In the genomic region with DNA sequence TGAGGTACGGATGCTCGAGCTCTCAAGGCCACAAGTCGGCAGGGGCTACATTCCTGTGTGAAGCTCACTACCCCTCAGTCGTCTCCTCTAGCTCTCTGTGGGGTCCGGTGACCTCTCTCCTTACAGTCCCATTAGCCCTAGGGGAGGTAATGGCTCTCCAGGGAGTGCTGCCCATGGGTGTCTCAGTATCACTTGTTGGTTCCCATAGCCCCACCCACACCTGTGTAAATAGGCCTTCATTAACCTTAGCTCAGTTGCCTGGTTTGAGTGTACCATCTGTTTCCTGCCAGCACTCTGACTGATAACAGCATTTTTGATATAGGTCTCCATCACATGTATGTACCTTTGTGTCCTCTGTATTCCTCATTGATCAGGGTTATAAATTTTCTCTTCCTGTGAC, we compare ENCODE assay signal across 14 cellular contexts.
A peak's percentile ranks its signal among the peaks of the same experiment; 100 is the strongest.
DNase-seq lines count a peak whose midpoint lies in the region; ATAC-seq and TF ChIP-seq lines count a peak whose summit lies in the region.
"Had no signal": no experiment of that assay in that cellular context is flagged by ENCODE, and none has a peak within 500 bp of the region (broad histone marks: within the 10 kb centered on the region; RNA-seq: fewer than 3 reads in every experiment).

No MANE protein-coding gene starts in this region.

- DNase-seq in NCI-H2029 (lab: John Stamatoyannopoulos, UW) (peak; percentile 57), NCI-H774 (lab: John Stamatoyannopoulos, UW) (peak; percentile 3), mucosa of descending colon (peak in 1 of 3 donors; percentile 7), OCI-LY7 (ENCODE audit: low spot score) (no peak), GM13976 (ENCODE audit: low spot score) (no peak), Ammon's horn (ENCODE audit: low spot score) (no peak)
- DNase-seq: BE2C; CD4-positive, alpha-beta memory T cell; NCI-H2081 treated with DMSO at 0.1 percent for 48 hours; NCI-H446 treated with DMSO at 0.1 percent for 48 hours; NK-92 treated with Interleukin-12 subunit alpha and Interleukin-12 subunit beta, amount 100 ng/mL, for 24 hours; T-cell had no signal

- in situ Hi-C loops in GM13976 (cut with MboI; ENCODE audit: low sequenced_read_pairs, unreplicated experiment), result no loop called here

- TF ChIP-seq CTCF in HEK293 (tag by site-specific recombination; IDR thresholded peaks at IDR 0.05), result no peak
- TF ChIP-seq CTCF in mucosa of descending colon (IDR thresholded peaks at IDR 0.05), result no peak
- no peak for TF ChIP-seq CTCF in OCI-LY7 (conservative IDR thresholded peaks at IDR 0.05; ENCODE audit: low read length)
- TF ChIP-seq CTCF in GM13976 (IDR thresholded peaks at IDR 0.05; ENCODE audit: borderline replicate concordance, control extremely low read depth, extremely low read depth, insufficient read depth, missing control alignments), result no peak

- H4K20me1 ChIP-seq in OCI-LY7 (ENCODE audit: insufficient read depth, low read length), result no peaks in the 10 kb centered on the region

- H3K36me3 ChIP-seq in HEK293 (ENCODE audit: control insufficient read depth in 2 of 2, insufficient read depth in 1 of 2, low read length in 2 of 2), result no peaks in the 10 kb centered on the region
- H3K36me3 ChIP-seq in mucosa of descending colon (ENCODE audit: low read depth), result no peaks in the 10 kb centered on the region
- no peaks in the 10 kb centered on the region for H3K36me3 ChIP-seq in OCI-LY7 (ENCODE audit: insufficient read depth, low read length)
- H3K36me3 ChIP-seq: BE2C had no signal

- POLR2A ChIA-PET in HEK293 (lab: Yijun Ruan, JAX) (no interaction called here), OCI-LY7 (lab: Charles Lee) (interaction anchor here (0.7 kb wide), 1 partner anchor 20 kb away, joined by 4 read pairs; no protein-coding TSS in a partner anchor)

- BruUV-seq in OCI-LY7 (replicated peaks; lab: Mats Ljungman, UMichigan), result no TSS peak

- peak; percentile 48 for ATAC-seq in mucosa of descending colon
- ATAC-seq: HCT116, T-cell had no signal

- H3K27ac ChIP-seq in HEK293 (ENCODE audit: extremely low read depth, low read depth, low read length) (no peak overlapping the region), OCI-LY7 (ENCODE audit: low read depth, low read length, poor library complexity, severe bottlenecking) (no peak overlapping the region)

- no peaks in the 10 kb centered on the region for H3K79me2 ChIP-seq in OCI-LY7 (ENCODE audit: insufficient read depth, low read depth, low read length)

- no peaks in the 10 kb centered on the region for H3K4me1 ChIP-seq in HEK293 (ENCODE audit: control insufficient read depth, insufficient read depth, low read length)
- H3K4me1 ChIP-seq in mucosa of descending colon (ENCODE audit: low read depth), result no peaks in the 10 kb centered on the region
- no peaks in the 10 kb centered on the region for H3K4me1 ChIP-seq in OCI-LY7 (ENCODE audit: insufficient read depth, low read length, poor library complexity, severe bottlenecking)
- H3K4me1 ChIP-seq: BE2C had no signal

- H3K4me2 ChIP-seq in OCI-LY7 (ENCODE audit: low read length), result no peak overlapping the region

- H2AFZ ChIP-seq in OCI-LY7 (ENCODE audit: low read length), result no peak overlapping the region

- no peaks in the 10 kb centered on the region for H3K9me3 ChIP-seq in HEK293 (ENCODE audit: control insufficient read depth, insufficient read depth, low read depth, low read length)
- H3K9me3 ChIP-seq in mucosa of descending colon, result no peaks in the 10 kb centered on the region
- H3K9me3 ChIP-seq in OCI-LY7 (ENCODE audit: low read length), result no peaks in the 10 kb centered on the region
- H3K9me3 ChIP-seq: BE2C had no signal

- no peaks in the 10 kb centered on the region for H3K9me2 ChIP-seq in OCI-LY7 (ENCODE audit: insufficient read depth, low read length)

- no peak overlapping the region for H3K4me3 ChIP-seq in HEK293 (ENCODE audit: low read depth, low read length)
- no peak overlapping the region for H3K4me3 ChIP-seq in mucosa of descending colon
- no peak overlapping the region for H3K4me3 ChIP-seq in OCI-LY7 (ENCODE audit: low read depth, low read length, poor library complexity, severe bottlenecking)

- CTCF ChIA-PET in HEK293 (lab: Yijun Ruan, JAX) (interaction anchor here (0.6 to 2.1 kb wide), 8 partner anchors 13 to 423 kb away, joined by 3 to 8 read pairs (median 6); no protein-coding TSS in a partner anchor), OCI-LY7 (lab: Charles Lee; ENCODE audit: unreplicated experiment) (interaction anchor here (0.5 kb wide), 1 partner anchor 419 kb away, joined by 3 read pairs; no protein-coding TSS in a partner anchor)

- intact Hi-C loops in mucosa of descending colon (cut with DNase I, micrococcal nuclease) (loop anchor here in 1 of 2 donors (10.0 kb wide), 1 partner anchor 409 kb away; no protein-coding TSS in a partner anchor), OCI-LY7 (cut with micrococcal nuclease; ENCODE audit: unreplicated experiment) (no loop called here)

TF ChIP-seq in HEK293, 187 proteins besides CTCF, POLR2A, EP300 and RAD21:
- no peak for TF ChIP-seq ZBTB1 (tag by site-specific recombination; IDR thresholded peaks at IDR 0.05)
- no peak for TF ChIP-seq ZNF707 (tag by site-specific recombination; IDR thresholded peaks at IDR 0.05)
- no peak for TF ChIP-seq FEZF1 (tag by site-specific recombination; IDR thresholded peaks at IDR 0.05)
- TF ChIP-seq ZNF585B (tag by site-specific recombination; IDR thresholded peaks at IDR 0.05), result 0 out of 2 replicates have a peak, but pooled peaks have one; percentile 40
- no peak for TF ChIP-seq GLIS1 (tag by site-specific recombination; IDR thresholded peaks at IDR 0.05)
- TF ChIP-seq ZFP69B (tag by site-specific recombination; IDR thresholded peaks at IDR 0.05), result no peak
- TF ChIP-seq KLF1 (tag by site-specific recombination; IDR thresholded peaks at IDR 0.05), result no peak
- no peak for TF ChIP-seq ZNF658 (tag by site-specific recombination; IDR thresholded peaks at IDR 0.05)
- no peak for TF ChIP-seq ZBTB17 (tag by site-specific recombination; IDR thresholded peaks at IDR 0.05)
TF ChIP-seq in HEK293: peak in this region for 1.

Comparison
In these comparisons a context has a peak if more than half of its experiments do, and no peak if none do; other contexts are left out.
1. DNase-seq: peak in NCI-H2029 (single experiment) and NCI-H774 (single experiment); none in OCI-LY7 (single experiment), GM13976 (single experiment) and Ammon's horn (single experiment).